Comparison of ENCODE assay signal across 30 cellular contexts in genomic region chr7:98162758-98163157, GRCh38. TPM values are rescaled to one million over a fixed set of nuclear protein-coding genes. Genes with fewer than 3 reads are reported as not detected.
A peak's percentile ranks its signal among the peaks of the same experiment; 100 is the strongest.
DNase-seq lines count a peak whose midpoint lies in the region; ATAC-seq and TF ChIP-seq lines count a peak whose summit lies in the region.
"Had no signal": no experiment of that assay in that cellular context is flagged by ENCODE, and none has a peak within 500 bp of the region (broad histone marks: within the 10 kb centered on the region; RNA-seq: fewer than 3 reads in every experiment).

No MANE protein-coding gene starts in this region.

- H3K9me3 ChIP-seq in suprapubic skin, result no peaks in the 10 kb centered on the region
- H3K9me3 ChIP-seq: colonic mucosa, Peyer's patch, uterus had no signal

- TF ChIP-seq CTCF in epithelial cell of esophagus (IDR thresholded peaks at IDR 0.05; ENCODE audit: insufficient read depth, low read depth, low read length, missing control alignments), result no peak
- no peak for TF ChIP-seq CTCF in suprapubic skin (IDR thresholded peaks at IDR 0.05)

- H3K27me3 ChIP-seq in suprapubic skin, result no peaks in the 10 kb centered on the region
- H3K27me3 ChIP-seq: colonic mucosa, Peyer's patch, uterus had no signal

- TF ChIP-seq EP300 in suprapubic skin (IDR thresholded peaks at IDR 0.05), result no peak

- peaks cover 8% of the 10 kb centered on the region for H3K36me3 ChIP-seq in suprapubic skin
- H3K36me3 ChIP-seq: colonic mucosa, uterus had no signal

- no peak for TF ChIP-seq POLR2A in suprapubic skin (IDR thresholded peaks at IDR 0.05)

- H3K4me1 ChIP-seq in suprapubic skin, result peaks cover 23% of the 10 kb centered on the region
- H3K4me1 ChIP-seq: uterus had no signal

- no peak overlapping the region for H3K27ac Mint-ChIP-seq in stimulated activated effector memory CD8-positive, alpha-beta T cell treated with anti-CD3 and anti-CD28 coated beads, Interleukin-12 subunit alpha, Interleukin-12 subunit beta, amount 100 ng/mL, for 72 hours
- H3K27ac Mint-ChIP-seq: B cell; T-helper 1 cell treated with Interleukin-12 subunit alpha and Interleukin-12 subunit beta and Interleukin-4 antibody, amounts not matched to agents 30 μg/mL and 1 μg/mL, for 36 hours had no signal

- H3K36me3 Mint-ChIP-seq in stimulated activated effector memory CD8-positive, alpha-beta T cell treated with anti-CD3 and anti-CD28 coated beads, Interleukin-12 subunit alpha, Interleukin-12 subunit beta, amount 100 ng/mL, for 72 hours, result peaks cover 25% of the 10 kb centered on the region

- no peaks in the 10 kb centered on the region for H3K9me3 Mint-ChIP-seq in stimulated activated effector memory CD8-positive, alpha-beta T cell treated with anti-CD3 and anti-CD28 coated beads, Interleukin-12 subunit alpha, Interleukin-12 subunit beta, amount 100 ng/mL, for 72 hours
- H3K9me3 Mint-ChIP-seq: T-helper 1 cell treated with Interleukin-12 subunit alpha and Interleukin-12 subunit beta and Interleukin-4 antibody, amounts not matched to agents 30 μg/mL and 1 μg/mL, for 36 hours had no signal

- ATAC-seq in HG02588 (IDR thresholded peaks at IDR 0.05; ENCODE audit: unreplicated experiment), result peak; percentile 46
- ATAC-seq in stimulated activated effector memory CD8-positive, alpha-beta T cell treated with anti-CD3 and anti-CD28 coated beads, Interleukin-12 subunit alpha, Interleukin-12 subunit beta, amount 100 ng/mL, for 72 hours, result no peak
- ATAC-seq: esophagus mucosa had no signal

- H3K4me1 Mint-ChIP-seq in stimulated activated effector memory CD8-positive, alpha-beta T cell treated with anti-CD3 and anti-CD28 coated beads, Interleukin-12 subunit alpha, Interleukin-12 subunit beta, amount 100 ng/mL, for 72 hours, result peaks cover 6% of the 10 kb centered on the region

- no peak overlapping the region for H3K27ac ChIP-seq in suprapubic skin

- H3K4me3 ChIP-seq in epithelial cell of esophagus (ENCODE audit: low read length) (no peak overlapping the region), suprapubic skin (no peak overlapping the region)
- H3K4me3 ChIP-seq: colonic mucosa, Peyer's patch, smooth muscle cell, uterus had no signal

- no peak overlapping the region for H3K4me3 Mint-ChIP-seq in stimulated activated effector memory CD8-positive, alpha-beta T cell treated with anti-CD3 and anti-CD28 coated beads, Interleukin-12 subunit alpha, Interleukin-12 subunit beta, amount 100 ng/mL, for 72 hours
- H3K4me3 Mint-ChIP-seq: B cell; T-helper 1 cell treated with Interleukin-12 subunit alpha and Interleukin-12 subunit beta and Interleukin-4 antibody, amounts not matched to agents 30 μg/mL and 1 μg/mL, for 36 hours had no signal

- WGBS in suprapubic skin, result 73% methylated on average over 3 of the region's 3 CpGs

- DNase-seq in CD1c-positive myeloid dendritic cell (ENCODE audit: extremely low spot score) (peak; percentile 58), NOMO-1 treated with dmso at 0.1 percent for 144 hours (lab: John Stamatoyannopoulos, UW; ENCODE audit: unreplicated experiment) (peak; percentile 72), epithelial cell of esophagus (ENCODE audit: low read depth) (peak; percentile 13), NCI-H2107 (lab: John Stamatoyannopoulos, UW) (no peak), G401 (ENCODE audit: low spot score) (no peak), suprapubic skin (ENCODE audit: low spot score in 2 of 2) (no peak)
- no peak for DNase-seq in stimulated activated effector memory CD8-positive, alpha-beta T cell treated with anti-CD3 and anti-CD28 coated beads, Interleukin-12 subunit alpha, Interleukin-12 subunit beta, amount 100 ng/mL, for 72 hours (ENCODE audit: low spot score in 2 of 2)
- DNase-seq: activated CD4-positive, alpha-beta T cell treated with anti-CD3 and anti-CD28 coated beads for 4 hours; activated CD8-positive, alpha-beta memory T cell treated with anti-CD3 and anti-CD28 coated beads for 24 hours; activated naive CD4-positive, alpha-beta T cell treated with anti-CD3 and anti-CD28 coated beads, Interleukin-2, amount 50 U/mL, for 16 hours; activated T-cell treated with anti-CD3 and anti-CD28 coated beads, Interleukin-2, amount 50 U/mL, for 1 hour; amygdala; colonic mucosa; effector memory CD4-positive, alpha-beta T cell; foreskin melanocyte; Karpas-422; mesendoderm; NCI-H1105; NCI-H2081; NCI-H446; NCI-H82; Peyer's patch; stimulated activated CD4-positive, alpha-beta T cell treated with anti-CD3 and anti-CD28 coated beads, Interleukin-2, amount 100 ng/mL, for 24 hours; uterus had no signal

- in situ Hi-C loops in G401 (cut with HindIII; ENCODE audit: low sequenced_read_pairs), result no loop called here

RNA-seq across cellular contexts. Expression of gene BHLHA15, which starts 48.5 kb away (rescaled TPM):
- 0.37 TPM in 1 of 2 replicates, not detected in the other for total RNA-seq in G401 (2014; rRNA removed; shearing (Covaris generic))
- total RNA-seq in suprapubic skin, result 1 to 10 TPM; 1.2 to 7.8 (median 4.4) TPM
- total RNA-seq: osteoblast had no signal

RNA-seq across cellular contexts. Expression of gene LMTK2, which starts 56.1 kb away (rescaled TPM):
- total RNA-seq in G401 (2014; rRNA removed; shearing (Covaris generic)), result 5.8 and 9.4 TPM in 2 replicates
- 10 to 100 TPM; 34.0 to 45.1 (median 39.8) TPM for total RNA-seq in suprapubic skin

Comparison
In these comparisons a context has a peak if more than half of its experiments do, and no peak if none do; other contexts are left out.
1. DNase-seq: peak in CD1c-positive myeloid dendritic cell (single experiment), NOMO-1 treated with dmso at 0.1 percent for 144 hours (single experiment) and epithelial cell of esophagus (single experiment); none in NCI-H2107 (single experiment), G401 (single experiment), suprapubic skin (0 of 2) and stimulated activated effector memory CD8-positive, alpha-beta T cell treated with anti-CD3 and anti-CD28 coated beads, Interleukin-12 subunit alpha, Interleukin-12 subunit beta, amount 100 ng/mL, for 72 hours (0 of 2).